Comparison of ENCODE assay signal across 28 cellular contexts in genomic region chr6:153367006-153367405, GRCh38.
"Had no signal": no experiment of that assay in that cellular context is flagged by ENCODE, and none has a peak within 500 bp of the region (broad histone marks: within the 10 kb centered on the region; RNA-seq: fewer than 3 reads in every experiment).

No MANE protein-coding gene starts in this region.

- H3K4me2 ChIP-seq: neural progenitor cell had no signal

- H3K4me3 Mint-ChIP-seq: natural killer cell; nephron; neural progenitor cell; stimulated activated effector memory CD8-positive, alpha-beta T cell treated with anti-CD3 and anti-CD28 coated beads, Interleukin-12 subunit alpha, Interleukin-12 subunit beta, amount 100 ng/mL, for 72 hours; stimulated activated naive B cell treated with anti-CD40 and anti-IgM and Interleukin-4, amounts not matched to agents 10 μg/mL and 1 μg/mL and 100 μg/mL, for 72 hours; stimulated activated naive CD8-positive, alpha-beta T cell treated with anti-CD3 and anti-CD28 coated beads, Interleukin-15, Interleukin-2, amounts not matched to agents 100 ng/mL and 50 ng/mL, for 24 hours; type B pancreatic cell had no signal

- H3K27me3 Mint-ChIP-seq: stimulated activated naive B cell treated with anti-CD40 and anti-IgM and Interleukin-4, amounts not matched to agents 10 μg/mL and 1 μg/mL and 100 μg/mL, for 72 hours; stimulated activated naive CD8-positive, alpha-beta T cell treated with anti-CD3 and anti-CD28 coated beads, Interleukin-15, Interleukin-2, amounts not matched to agents 100 ng/mL and 50 ng/mL, for 24 hours; type B pancreatic cell had no signal

- ATAC-seq: natural killer cell; psoas muscle; right cardiac atrium; right lobe of liver; stimulated activated effector memory CD8-positive, alpha-beta T cell treated with anti-CD3 and anti-CD28 coated beads, Interleukin-12 subunit alpha, Interleukin-12 subunit beta, amount 100 ng/mL, for 72 hours; stimulated activated naive B cell treated with anti-CD40 and anti-IgM and Interleukin-4, amounts not matched to agents 10 μg/mL and 1 μg/mL and 100 μg/mL, for 72 hours; upper lobe of right lung had no signal

- H3K9me3 Mint-ChIP-seq: nephron had no signal

- H3K36me3 Mint-ChIP-seq: natural killer cell; neural progenitor cell; stimulated activated effector memory CD8-positive, alpha-beta T cell treated with anti-CD3 and anti-CD28 coated beads, Interleukin-12 subunit alpha, Interleukin-12 subunit beta, amount 100 ng/mL, for 72 hours; stimulated activated naive B cell treated with anti-CD40 and anti-IgM and Interleukin-4, amounts not matched to agents 10 μg/mL and 1 μg/mL and 100 μg/mL, for 72 hours; type B pancreatic cell had no signal

- H3K79me2 ChIP-seq: parathyroid adenoma had no signal

- H3K4me3 ChIP-seq: neural progenitor cell, ovary, psoas muscle, right lobe of liver, sigmoid colon, stomach, thoracic aorta, tibial artery, transverse colon, upper lobe of right lung, uterus had no signal

- H3K4me1 Mint-ChIP-seq: natural killer cell; nephron; neural progenitor cell; stimulated activated effector memory CD8-positive, alpha-beta T cell treated with anti-CD3 and anti-CD28 coated beads, Interleukin-12 subunit alpha, Interleukin-12 subunit beta, amount 100 ng/mL, for 72 hours; stimulated activated naive B cell treated with anti-CD40 and anti-IgM and Interleukin-4, amounts not matched to agents 10 μg/mL and 1 μg/mL and 100 μg/mL, for 72 hours had no signal

- H2AFZ ChIP-seq: neural progenitor cell, parathyroid adenoma had no signal

- H3K27ac Mint-ChIP-seq: natural killer cell; nephron; neural progenitor cell; progenitor cell of endocrine pancreas; stimulated activated effector memory CD8-positive, alpha-beta T cell treated with anti-CD3 and anti-CD28 coated beads, Interleukin-12 subunit alpha, Interleukin-12 subunit beta, amount 100 ng/mL, for 72 hours; stimulated activated naive B cell treated with anti-CD40 and anti-IgM and Interleukin-4, amounts not matched to agents 10 μg/mL and 1 μg/mL and 100 μg/mL, for 72 hours; stimulated activated naive CD8-positive, alpha-beta T cell treated with anti-CD3 and anti-CD28 coated beads, Interleukin-15, Interleukin-2, amounts not matched to agents 100 ng/mL and 50 ng/mL, for 24 hours; type B pancreatic cell had no signal

- H3K27ac ChIP-seq: neural progenitor cell, ovary, parathyroid adenoma, psoas muscle, right lobe of liver, sigmoid colon, stomach, thoracic aorta, tibial artery, transverse colon, upper lobe of right lung, uterus had no signal

- H3K4me1 ChIP-seq: neural progenitor cell, parathyroid adenoma, psoas muscle, right lobe of liver, sigmoid colon, stomach, tibial artery, transverse colon, upper lobe of right lung, uterus had no signal

- H3K9ac ChIP-seq: neural progenitor cell, parathyroid adenoma had no signal

- DNase-seq: natural killer cell; occipital lobe; ovary; posterior cingulate gyrus; psoas muscle; right cardiac atrium; right lobe of liver; sigmoid colon; small intestine; stimulated activated CD4-positive, alpha-beta T cell treated with anti-CD3 and anti-CD28 coated beads, Interleukin-15, amount 100 ng/mL, for 24 hours; stimulated activated CD4-positive, alpha-beta T cell treated with anti-CD3 and anti-CD28 coated beads, Interleukin-2, amount 100 ng/mL, for 24 hours; stimulated activated CD4-positive, alpha-beta T cell treated with anti-CD3 and anti-CD28 coated beads, Interleukin-2, amount 100 ng/mL, for 48 hours; stimulated activated CD4-positive, alpha-beta T cell treated with anti-CD3 and anti-CD28 coated beads, Interleukin-4, amount 100 ng/mL, for 24 hours; stimulated activated naive B cell treated with anti-CD40 and anti-IgM and Interleukin-4, amounts not matched to agents 10 μg/mL and 1 μg/mL and 100 μg/mL, for 72 hours; stimulated activated naive CD4-positive, alpha-beta T cell treated with Interleukin-2 at 50 U/mL for 16 hours; stomach; tibial artery; transverse colon; upper lobe of right lung; uterus had no signal

- H3K9me3 ChIP-seq: ovary, psoas muscle, right lobe of liver, thoracic aorta, tibial artery, transverse colon, upper lobe of right lung, uterus had no signal

- H3K36me3 ChIP-seq: neural progenitor cell, ovary, right lobe of liver, sigmoid colon, stomach, thoracic aorta, tibial artery, transverse colon, upper lobe of right lung, uterus had no signal

- H3K27me3 ChIP-seq: neural progenitor cell, ovary, right lobe of liver, sigmoid colon, stomach, tibial artery, transverse colon, upper lobe of right lung, uterus had no signal
